In genomic region chr16:20806168-20807050, GRCh38 we compare ENCODE assay signal across 8 cellular contexts. TPM values are rescaled to one million over a fixed set of nuclear protein-coding genes. Genes with fewer than 3 reads are reported as not detected.
DNase-seq lines count a peak whose midpoint lies in the region; ATAC-seq and TF ChIP-seq lines count a peak whose summit lies in the region.

ERI2 (minus strand) TSS chr16:20806472; CDS start chr16:20806430, 42 bp downstream.
REXO5 (plus strand) TSS chr16:20806527; CDS start chr16:20806954, 427 bp downstream.

- H3K36me3 ChIP-seq in IMR-90 (ENCODE audit: control insufficient read depth, insufficient read depth, low read length) = no peaks in the 10 kb centered on the region

- intact Hi-C loops in IMR-90 (cut with micrococcal nuclease) = loop anchor here (2.0 to 5.0 kb wide), 4 partner anchors 44 to 496 kb away; partner anchors contain the start of gene LDAF1

- H2BK5ac ChIP-seq in IMR-90 (ENCODE audit: low read depth, low read length, poor library complexity, severe bottlenecking) = peak within 1 kb of the TSS; percentile 76

- POLR2A ChIA-PET in IMR-90 (lab: Charles Lee; ENCODE audit: unreplicated experiment) = interaction anchor here (0.6 kb wide), 1 partner anchor 192 kb away, joined by 8 read pairs; no protein-coding TSS in a partner anchor

- H4K20me1 ChIP-seq in IMR-90 (ENCODE audit: insufficient read depth, low read length) = 0 out of 2 replicates have a peak, but pooled peaks cover 5% of the 10 kb centered on the region

- peak within 1 kb of the TSS; percentile 1; the same call in 1 of the 2 replicates for H3K18ac ChIP-seq in IMR-90 (ENCODE audit: low read depth, low read length)

- TSS peak; percentile 69 for BruUV-seq in IMR-90 (replicated peaks; lab: Mats Ljungman, UMichigan)

- ATAC-seq in GM21526 (IDR thresholded peaks at IDR 0.05; ENCODE audit: low FRiP score, unreplicated experiment) (peak; percentile 74), IMR-90 (ENCODE audit: low read depth) (peak; percentile 90)

- peak; percentile 3; the same call in 1 of the 2 replicates for TF ChIP-seq RAD21 in IMR-90 (IDR thresholded peaks at IDR 0.05; ENCODE audit: low read length)

- H3K4me2 ChIP-seq in IMR-90 (ENCODE audit: low read depth, low read length) = peak within 1 kb of the TSS; percentile 94

- H3K27me3 ChIP-seq in IMR-90 (ENCODE audit: control insufficient read depth, insufficient read depth, low read length) = no peaks in the 10 kb centered on the region

- no peak within 1 kb of the TSS for H2BK20ac ChIP-seq in IMR-90 (ENCODE audit: low read depth, low read length)

- H4K91ac ChIP-seq in IMR-90 (ENCODE audit: insufficient read depth, low read depth, low read length) = peak within 1 kb of the TSS; percentile 92

- WGBS in IMR-90 (ENCODE audit: extremely low coverage in 2 of 2, insufficient read length in 1 of 2), 2 experiments = 0% methylated on average over 34 of the region's 74 CpGs; no CpG with 5 or more reads in 1 of the 2 experiments

- dilution Hi-C loops in IMR-90 (cut with HindIII; ENCODE audit: low sequenced_read_pairs, unreplicated experiment) = no loop called here

- peak; percentile 79 for TF ChIP-seq POLR2A in IMR-90 (IDR thresholded peaks at IDR 0.05; ENCODE audit: low read depth, low read length)

- peak within 1 kb of the TSS; percentile 96 for H3K23ac ChIP-seq in IMR-90 (ENCODE audit: low read depth, low read length)

- peak within 1 kb of the TSS; percentile 96 for H3K4ac ChIP-seq in IMR-90 (ENCODE audit: low read depth, low read length)

- CTCF ChIA-PET in IMR-90 (lab: Yijun Ruan, JAX) = interaction anchor here (0.6 to 1.4 kb wide), 5 partner anchors 13 to 1139 kb away, joined by 3 to 4 read pairs (median 3); no protein-coding TSS in a partner anchor

- H2BK15ac ChIP-seq in IMR-90 (ENCODE audit: low read depth, low read length) = no peak within 1 kb of the TSS; the same call in 2 of the 3 replicates

- in situ Hi-C loops in IMR-90 (cut with MboI; ENCODE audit: low sequenced_read_pairs) = no loop called here

- TF ChIP-seq CTCF in IMR-90 (conservative IDR thresholded peaks at IDR 0.05; ENCODE audit: low read depth, low read length) (peak; percentile 53), epithelial cell of proximal tubule (conservative IDR thresholded peaks at IDR 0.05; ENCODE audit: low read depth, low read length) (peak; percentile 66)

- H4K8ac ChIP-seq in IMR-90 (ENCODE audit: low read depth in 2 of 2, low read length in 2 of 2) = peak within 1 kb of the TSS; percentile 97 to 98

- peak within 1 kb of the TSS; percentile 88 for H3K14ac ChIP-seq in IMR-90 (replicated peaks; ENCODE audit: low read depth, low read length)

- peak within 1 kb of the TSS; percentile 98 for H2AK9ac ChIP-seq in IMR-90 (replicated peaks; ENCODE audit: low read depth, low read length, poor library complexity)

- DNase-seq in DMS 273 treated with DMSO at 0.1 percent for 48 hours (lab: John Stamatoyannopoulos, UW) (peak; percentile 91), IMR-90 (peak; percentile 94), OCI-M2 (lab: John Stamatoyannopoulos, UW; ENCODE audit: unreplicated experiment) (peak; percentile 29), activated T-cell treated with anti-CD3 and anti-CD28 coated beads for 4 hours (peak; percentile 56), epithelial cell of proximal tubule (ENCODE audit: low read depth) (peak; percentile 72), mucosa of gallbladder (ENCODE audit: low spot score) (peak; percentile 91)
- peak; percentile 70 for DNase-seq in stimulated activated CD8-positive, alpha-beta memory T cell treated with anti-CD3 and anti-CD28 coated beads, Interleukin-4, amount 100 ng/mL, for 24 hours (ENCODE audit: low read depth)

- H3K56ac ChIP-seq in IMR-90 (ENCODE audit: extremely low read depth, insufficient read depth, low read length) = peak within 1 kb of the TSS; percentile 77

- H3K4me3 ChIP-seq in IMR-90 (ENCODE audit: insufficient read depth, low read depth, low read length) (peak within 1 kb of the TSS; percentile 62), epithelial cell of proximal tubule (ENCODE audit: low read depth, low read length) (peak within 1 kb of the TSS; percentile 94)

- H3K79me1 ChIP-seq in IMR-90 (ENCODE audit: low read depth in 1 of 2, low read length in 2 of 2) = peaks cover 9 to 23% of the 10 kb centered on the region in 2 experiments

- H3K27ac ChIP-seq in IMR-90 (ENCODE audit: insufficient read depth, low read length) = peak within 1 kb of the TSS; percentile 73

- H3K4me1 ChIP-seq in IMR-90 (ENCODE audit: control insufficient read depth, insufficient read depth, low read length) = no peaks in the 10 kb centered on the region

- peak within 1 kb of the TSS; percentile 95 for H4K5ac ChIP-seq in IMR-90 (ENCODE audit: low read depth, low read length)

- H2BK120ac ChIP-seq in IMR-90 (ENCODE audit: low read depth, low read length) = peak within 1 kb of the TSS; percentile 58

- H2AK5ac ChIP-seq in IMR-90 (ENCODE audit: low read depth, low read length) = peak within 1 kb of the TSS; percentile 97

- H2AFZ ChIP-seq in IMR-90 (replicated peaks; ENCODE audit: low read length, poor library complexity) = peak within 1 kb of the TSS; percentile 98

- H3K9ac ChIP-seq in IMR-90 (ENCODE audit: low read depth, low read length) = peak within 1 kb of the TSS; percentile 91

- no peaks in the 10 kb centered on the region for H3K9me3 ChIP-seq in IMR-90 (ENCODE audit: control insufficient read depth, insufficient read depth, low read length)

- peaks cover 8% of the 10 kb centered on the region for H3K9me1 ChIP-seq in IMR-90 (ENCODE audit: insufficient read depth, low read length)

TF ChIP-seq in IMR-90, 13 proteins besides CTCF, POLR2A, EP300 and RAD21:
- peak; percentile 79; the same call in 1 of the 2 replicates for TF ChIP-seq MAZ (IDR thresholded peaks at IDR 0.05; ENCODE audit: borderline replicate concordance, low read depth, low read length)
- peak; percentile 87 for TF ChIP-seq MXI1 (IDR thresholded peaks at IDR 0.05; ENCODE audit: borderline replicate concordance, low read depth, low read length)
- 0 out of 2 replicates have a peak, but pooled peaks have one; percentile 7 for TF ChIP-seq ELK1 (IDR thresholded peaks at IDR 0.05; ENCODE audit: borderline replicate concordance, low read depth, low read length)
- TF ChIP-seq NFE2L2 (IDR thresholded peaks at IDR 0.05; ENCODE audit: low read depth, low read length) = no peak
- 0 out of 2 replicates have a peak, but pooled peaks have one; percentile 11 for TF ChIP-seq SMC3 (IDR thresholded peaks at IDR 0.05; ENCODE audit: low read depth, low read length)
- TF ChIP-seq MAFK (IDR thresholded peaks at IDR 0.05; ENCODE audit: low read depth, low read length) = no peak
- no peak for TF ChIP-seq RCOR1 (IDR thresholded peaks at IDR 0.05; ENCODE audit: insufficient replicate concordance, low read length)

RNA-seq across cellular contexts. Expression of gene ERI2, which starts in this region (rescaled TPM):
- total RNA-seq in IMR-90 (2012; rRNA removed) (10.2 and 15.0 TPM in 2 replicates), epithelial cell of proximal tubule (17.5 and 22.5 TPM in 2 replicates), mucosa of gallbladder (18.6 TPM)
- 5.6 and 7.5 TPM in 2 replicates for polyA plus RNA-seq in IMR-90 (2012; rRNA removed)
- 5.0 and 6.0 TPM in 2 replicates for polyA plus RNA-seq in IMR-90 (2012; cell fraction: cytosol; rRNA removed)
- polyA plus RNA-seq in IMR-90 (2012; cell fraction: nucleus; rRNA removed; ENCODE audit: low replicate concordance) = 12.0 and 13.7 TPM in 2 replicates

RNA-seq across cellular contexts. Expression of gene REXO5, which starts in this region (rescaled TPM):
- total RNA-seq in IMR-90 (2012; rRNA removed) (6.1 and 7.0 TPM in 2 replicates), epithelial cell of proximal tubule (5.6 and 6.5 TPM in 2 replicates), mucosa of gallbladder (2.2 TPM)
- 2.2 and 3.7 TPM in 2 replicates for polyA plus RNA-seq in IMR-90 (2012; rRNA removed)
- 0.59 and 1.5 TPM in 2 replicates for polyA plus RNA-seq in IMR-90 (2012; cell fraction: cytosol; rRNA removed)
- polyA plus RNA-seq in IMR-90 (2012; cell fraction: nucleus; rRNA removed; ENCODE audit: low replicate concordance) = 2.1 and 8.4 TPM in 2 replicates

Comparison
In these comparisons a context has a peak if more than half of its experiments do, and no peak if none do; other contexts are left out.
1. Peak in every context shown above with its lines: DNase-seq, ATAC-seq, H3K4me3 ChIP-seq and H3K27ac ChIP-seq.
2. DNase-seq: peak in every context shown above with its lines; median percentile 94 in IMR-90; 91 in DMS 273 treated with DMSO at 0.1 percent for 48 hours; 91 in mucosa of gallbladder; 72 in epithelial cell of proximal tubule; 70 in stimulated activated CD8-positive, alpha-beta memory T cell treated with anti-CD3 and anti-CD28 coated beads, Interleukin-4, amount 100 ng/mL, for 24 hours; 56 in activated T-cell treated with anti-CD3 and anti-CD28 coated beads for 4 hours; 29 in OCI-M2.